In genomic region chrX:153641575-153642312, GRCh38 we compare ENCODE assay signal across 1 cellular context.
TF ChIP-seq lines count a peak whose summit lies in the region.

No MANE protein-coding gene starts in this region.

TF ChIP-seq in WTC11, 78 proteins besides CTCF, POLR2A, EP300 and RAD21 (continued from another document):
- TF ChIP-seq AFF4 (CRISPR knock-in tag; IDR thresholded peaks at IDR 0.05; ENCODE audit: borderline replicate concordance) (no peak), HMGA2 (CRISPR knock-in tag; IDR thresholded peaks at IDR 0.05) (no peak), ATF1 (CRISPR knock-in tag; IDR thresholded peaks at IDR 0.05) (no peak), NFYB (CRISPR knock-in tag; conservative IDR thresholded peaks at IDR 0.05; ENCODE audit: low read depth) (no peak), SP1 (CRISPR knock-in tag; conservative IDR thresholded peaks at IDR 0.05) (no peak), FOXK1 (CRISPR knock-in tag; IDR thresholded peaks at IDR 0.05) (no peak)
